ENCODE assay signal across 8 cellular contexts in the genomic region with DNA sequence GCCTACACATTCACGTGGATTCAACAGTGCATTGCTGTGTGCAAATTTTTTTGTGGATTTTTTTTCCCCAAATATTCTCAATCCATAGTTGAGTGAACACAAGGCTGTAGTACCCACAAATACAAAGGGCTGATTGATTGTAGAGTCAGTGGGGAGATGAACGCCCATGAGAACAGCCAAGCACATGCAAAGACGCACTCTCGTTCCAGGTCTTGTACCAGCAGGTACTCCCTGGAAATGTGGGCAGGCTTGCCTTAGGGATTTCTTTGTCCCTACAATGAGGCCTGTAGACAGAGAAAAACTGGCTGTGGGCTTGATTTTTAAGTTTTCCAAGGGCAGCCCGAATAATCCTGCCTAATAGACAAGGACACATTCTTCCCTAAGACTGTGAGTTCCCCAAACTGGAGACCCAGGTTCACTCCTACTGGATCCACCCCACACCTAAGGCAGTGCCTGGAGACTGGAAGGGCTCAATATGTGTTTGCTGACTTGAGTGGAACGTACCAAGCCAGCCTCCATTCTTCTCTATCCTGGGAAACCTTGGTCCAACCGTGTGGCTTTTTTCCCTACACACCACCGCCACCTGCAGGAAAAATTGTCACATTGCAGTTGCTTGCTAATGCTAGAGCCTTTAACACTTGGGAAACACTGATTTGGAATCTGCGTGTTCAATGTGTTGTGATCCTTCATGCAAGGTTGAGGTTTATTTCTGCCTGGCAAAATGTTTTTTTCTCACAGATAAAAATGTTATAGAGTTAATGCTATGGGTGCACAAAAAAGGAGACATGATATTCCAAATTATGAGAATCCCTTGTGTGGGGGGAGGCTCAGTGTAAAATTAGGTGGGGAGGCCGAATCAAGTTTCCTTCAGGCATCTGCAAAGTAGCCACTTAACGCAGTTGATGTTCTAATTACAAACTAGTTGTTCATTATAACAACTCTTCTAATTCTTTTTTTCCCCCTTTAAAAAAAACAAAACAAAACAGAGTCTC. TPM values are rescaled to one million over a fixed set of nuclear protein-coding genes. Genes with fewer than 3 reads are reported as not detected.
DNase-seq lines count a peak whose midpoint lies in the region; ATAC-seq and TF ChIP-seq lines count a peak whose summit lies in the region.

No MANE protein-coding gene starts in this region.

- H3K9me3 Mint-ChIP-seq in chondrocyte (ENCODE audit: low read depth) = no peaks in the 10 kb centered on the region

- H3K27me3 Mint-ChIP-seq in chondrocyte (ENCODE audit: low read depth) = no peaks in the 10 kb centered on the region

- H2AFZ ChIP-seq in OCI-LY1 (ENCODE audit: low read length) = no peak overlapping the region

- H3K79me2 ChIP-seq in OCI-LY1 (ENCODE audit: insufficient read depth, low read length) = no peaks in the 10 kb centered on the region

- H3K4me3 ChIP-seq in AG04450 (ENCODE audit: low read depth, low read length) (no peak overlapping the region), GM12865 (ENCODE audit: low read depth, low read length) (no peak overlapping the region), OCI-LY1 (ENCODE audit: low read depth, low read length, poor library complexity, severe bottlenecking) (no peak overlapping the region), tibial nerve (no peak overlapping the region)

- no peaks in the 10 kb centered on the region for H3K36me3 ChIP-seq in OCI-LY1 (ENCODE audit: insufficient read depth, low read length)
- H3K36me3 ChIP-seq in tibial nerve = no peaks in the 10 kb centered on the region

- no peak overlapping the region for H3K27ac Mint-ChIP-seq in chondrocyte (ENCODE audit: unreplicated experiment)

- H3F3A ChIP-seq in OCI-LY1 (ENCODE audit: insufficient read depth, low read length) = no peaks in the 10 kb centered on the region

- H3K4me2 ChIP-seq in OCI-LY1 (ENCODE audit: low read length) = no peak overlapping the region

- no peaks in the 10 kb centered on the region for H3K36me3 Mint-ChIP-seq in chondrocyte (ENCODE audit: low read depth)

- H3K4me1 ChIP-seq in OCI-LY1 (ENCODE audit: insufficient read depth, low read length, severe bottlenecking) (no peaks in the 10 kb centered on the region), tibial nerve (peaks cover 0 to 6% (median 0%) of the 10 kb centered on the region in 4 donors)

- H3K27ac ChIP-seq in AG04450 (ENCODE audit: low read depth, low read length) (no peak overlapping the region), OCI-LY1 (ENCODE audit: low read depth, low read length, poor library complexity, severe bottlenecking) (no peak overlapping the region), tibial nerve (peak overlapping the region in 1 of 4 donors; percentile 15)

- H3K27me3 ChIP-seq in AG04450 (ENCODE audit: control insufficient read depth, insufficient read depth, low read length) (no peaks in the 10 kb centered on the region), OCI-LY1 (ENCODE audit: insufficient read depth, low read length) (no peaks in the 10 kb centered on the region), tibial nerve (no peaks in the 10 kb centered on the region)

- CTCF ChIA-PET in AG04450 (lab: Charles Lee) = interaction anchor here (0.7 to 2.4 kb wide), 8 partner anchors 51 to 602 kb away, joined by 3 to 8 read pairs (median 6); no protein-coding TSS in a partner anchor

- POLR2A ChIA-PET in AG04450 (lab: Yijun Ruan, JAX) = no interaction called here

- peak; percentile 11 for DNase-seq in AG04450 (ENCODE audit: low read depth, low spot score)
- DNase-seq in GM12865 (ENCODE audit: low read depth) = peak; percentile 37
- DNase-seq in Kasumi-1 (lab: John Stamatoyannopoulos, UW) = peak; percentile 73 to 88
- DNase-seq in chondrocyte (ENCODE audit: low spot score) = no peak
- DNase-seq in left lobe of liver (ENCODE audit: low spot score) = peak; percentile 57
- peak; percentile 40 to 52 for DNase-seq in tibial nerve (ENCODE audit: low spot score in 2 of 2)
- DNase-seq in KG1 (lab: John Stamatoyannopoulos, UW) = no peak

- no peaks in the 10 kb centered on the region for H3K9me2 ChIP-seq in OCI-LY1 (ENCODE audit: low read depth, low read length)

- H3K9me3 ChIP-seq in AG04450 (ENCODE audit: control insufficient read depth, insufficient read depth, low read length) = no peaks in the 10 kb centered on the region; the same call in 1 of the 2 replicates
- H3K9me3 ChIP-seq in OCI-LY1 (ENCODE audit: low read length) = no peaks in the 10 kb centered on the region
- no peaks in the 10 kb centered on the region for H3K9me3 ChIP-seq in tibial nerve

- TF ChIP-seq CTCF in AG04450 (IDR thresholded peaks at IDR 0.05; ENCODE audit: low read depth, low read length) = peak; percentile 82
- TF ChIP-seq CTCF in GM12865 (IDR thresholded peaks at IDR 0.05; ENCODE audit: insufficient read depth, low read depth, low read length, missing control alignments) = peak; percentile 83
- TF ChIP-seq CTCF in OCI-LY1 (IDR thresholded peaks at IDR 0.05; ENCODE audit: low read length) = peak; percentile 93
- peak; percentile 88 for TF ChIP-seq CTCF in chondrocyte (IDR thresholded peaks at IDR 0.05)
- peak; percentile 69 to 90 (median 84) for TF ChIP-seq CTCF in tibial nerve (IDR thresholded peaks at IDR 0.05)

- TF ChIP-seq EP300 in tibial nerve (IDR thresholded peaks at IDR 0.05) = no peak

- peaks cover 3% of the 10 kb centered on the region for H3K4me1 Mint-ChIP-seq in chondrocyte (ENCODE audit: low read depth)

- TF ChIP-seq POLR2A in tibial nerve (IDR thresholded peaks at IDR 0.05) = no peak

- no peaks in the 10 kb centered on the region for H4K20me1 ChIP-seq in OCI-LY1 (ENCODE audit: insufficient read depth, low read length)

- H3K9ac ChIP-seq in OCI-LY1 (ENCODE audit: low read length) = no peak overlapping the region

- peak; percentile 98 for ATAC-seq in left lobe of liver

- no peak overlapping the region for H3K4me3 Mint-ChIP-seq in chondrocyte (ENCODE audit: unreplicated experiment)

- 29 to 39% methylated on average over 11 of the region's 11 CpGs for WGBS in tibial nerve, 2 donors

RNA-seq across cellular contexts. Expression of a gene that starts 49.3 kb away (rescaled TPM):
- not detected in 2 replicates for polyA plus RNA-seq in AG04450 (2011; rRNA removed)
- not detected in 2 replicates for polyA minus RNA-seq in AG04450 (2011; rRNA and poly(A)+ RNA removed)
- total RNA-seq in chondrocyte (not detected in 3 replicates), left lobe of liver (not detected), tibial nerve (under 1 TPM in 1 of 4 donors, not detected in 3; 0.30 TPM)

Comparison
In these comparisons a context has a peak if more than half of its experiments do, and no peak if none do; other contexts are left out.
1. DNase-seq: peak in AG04450 (single experiment), GM12865 (single experiment), Kasumi-1 (2 of 2), left lobe of liver (single experiment) and tibial nerve (2 of 2); none in chondrocyte (single experiment) and KG1 (single experiment).
2. Peak in every context shown above with its lines, with median percentiles within 50 percentile points of each other: CTCF ChIP-seq.